In genomic region chr2:217510790-217511291, GRCh38 we compare ENCODE assay signal across 8 cellular contexts.
DNase-seq lines count a peak whose midpoint lies in the region; ATAC-seq and TF ChIP-seq lines count a peak whose summit lies in the region.

No MANE protein-coding gene starts in this region.

- WGBS in mesendoderm (ENCODE audit: extremely low coverage, insufficient coverage, low lambda C conversion rate): no CpG with 5 or more reads among the region's 9 CpGs

- H2AK5ac ChIP-seq in mesendoderm (ENCODE audit: low read length): no peak overlapping the region

- intact Hi-C loops in activated T-helper 1 cell treated with anti-CD3 and anti-CD28 coated beads, Interleukin-12 subunit alpha, Interleukin-12 subunit beta, Interleukin-2, Interleukin-4 antibody, amounts not matched to agents 30 ng/mL and 10 ng/mL and 1 ng/mL, durations not matched to agents 14 hours and 24 hours and 36 hours (cut with micrococcal nuclease): loop anchor here (1.0 kb wide), 5 partner anchors 202 to 992 kb away; no protein-coding TSS in a partner anchor

- DNase-seq in DMS53 treated with DMSO at 0.1 percent for 48 hours (lab: John Stamatoyannopoulos, UW; ENCODE audit: unreplicated experiment) (peak; percentile 53), NCI-H2196 treated with DMSO at 0.1 percent for 48 hours (lab: John Stamatoyannopoulos, UW; ENCODE audit: unreplicated experiment) (peak; percentile 79), WERI-Rb-1 (peak; percentile 71), endothelial cell (ENCODE audit: low spot score) (peak; percentile 70), mesendoderm (peak; percentile 91), superior temporal gyrus (ENCODE audit: extremely low spot score) (peak; percentile 91)
- DNase-seq in activated T-helper 1 cell treated with anti-CD3 and anti-CD28 coated beads, Interleukin-12 subunit alpha, Interleukin-12 subunit beta, Interleukin-2, Interleukin-4 antibody, amounts not matched to agents 30 ng/mL and 10 ng/mL and 1 ng/mL, durations not matched to agents 14 hours and 24 hours and 36 hours (ENCODE audit: low spot score): no peak

- H3K4me3 Mint-ChIP-seq in endothelial cell (ENCODE audit: unreplicated experiment): no peak overlapping the region
- H3K4me3 Mint-ChIP-seq in activated T-helper 1 cell treated with anti-CD3 and anti-CD28 coated beads, Interleukin-12 subunit alpha, Interleukin-12 subunit beta, Interleukin-2, Interleukin-4 antibody, amounts not matched to agents 30 ng/mL and 10 ng/mL and 1 ng/mL, durations not matched to agents 14 hours and 24 hours and 36 hours: no peak overlapping the region

- H4K8ac ChIP-seq in mesendoderm (ENCODE audit: low read depth, low read length): no peak overlapping the region

- H3K4me3 ChIP-seq in WERI-Rb-1 (ENCODE audit: low read depth, low read length): no peak overlapping the region
- no peak overlapping the region for H3K4me3 ChIP-seq in mesendoderm (ENCODE audit: low read length)

- H3K4me2 ChIP-seq in mesendoderm (ENCODE audit: low read length): no peak overlapping the region

- H2BK120ac ChIP-seq in mesendoderm (ENCODE audit: low read depth, low read length): no peak overlapping the region

- H3K27ac Mint-ChIP-seq in endothelial cell (ENCODE audit: unreplicated experiment): no peak overlapping the region
- H3K27ac Mint-ChIP-seq in activated T-helper 1 cell treated with anti-CD3 and anti-CD28 coated beads, Interleukin-12 subunit alpha, Interleukin-12 subunit beta, Interleukin-2, Interleukin-4 antibody, amounts not matched to agents 30 ng/mL and 10 ng/mL and 1 ng/mL, durations not matched to agents 14 hours and 24 hours and 36 hours: no peak overlapping the region

- H3K23ac ChIP-seq in mesendoderm (ENCODE audit: low read length): no peak overlapping the region

- no peaks in the 10 kb centered on the region for H3K36me3 ChIP-seq in WERI-Rb-1
- H3K36me3 ChIP-seq in mesendoderm (ENCODE audit: control insufficient read depth, insufficient read depth, low read length): no peaks in the 10 kb centered on the region

- TF ChIP-seq CTCF in WERI-Rb-1 (IDR thresholded peaks at IDR 0.05; ENCODE audit: low read depth, low read length): peak; percentile 74
- TF ChIP-seq CTCF in endothelial cell (IDR thresholded peaks at IDR 0.05; ENCODE audit: unreplicated experiment): peak; percentile 51

- H2BK5ac ChIP-seq in mesendoderm (ENCODE audit: low read length): peak overlapping the region; percentile 67

- H3K36me3 Mint-ChIP-seq in endothelial cell (ENCODE audit: low read depth, unreplicated experiment): no peaks in the 10 kb centered on the region
- H3K36me3 Mint-ChIP-seq in activated T-helper 1 cell treated with anti-CD3 and anti-CD28 coated beads, Interleukin-12 subunit alpha, Interleukin-12 subunit beta, Interleukin-2, Interleukin-4 antibody, amounts not matched to agents 30 ng/mL and 10 ng/mL and 1 ng/mL, durations not matched to agents 14 hours and 24 hours and 36 hours (ENCODE audit: low read depth): no peaks in the 10 kb centered on the region

- peak overlapping the region; percentile 85 for H3K56ac ChIP-seq in mesendoderm (ENCODE audit: low read length)

- peak; percentile 51 for ATAC-seq in HG02885 (IDR thresholded peaks at IDR 0.05; ENCODE audit: poor library complexity, unreplicated experiment)

- H3K79me1 ChIP-seq in mesendoderm (ENCODE audit: low read length): no peaks in the 10 kb centered on the region

- no peaks in the 10 kb centered on the region for H3K27me3 Mint-ChIP-seq in endothelial cell (ENCODE audit: unreplicated experiment)
- H3K27me3 Mint-ChIP-seq in activated T-helper 1 cell treated with anti-CD3 and anti-CD28 coated beads, Interleukin-12 subunit alpha, Interleukin-12 subunit beta, Interleukin-2, Interleukin-4 antibody, amounts not matched to agents 30 ng/mL and 10 ng/mL and 1 ng/mL, durations not matched to agents 14 hours and 24 hours and 36 hours (ENCODE audit: insufficient read depth): peaks cover 6% of the 10 kb centered on the region

- H3K9me3 ChIP-seq in WERI-Rb-1 (ENCODE audit: severe bottlenecking): no peaks in the 10 kb centered on the region

- no peaks in the 10 kb centered on the region for H3K9me3 Mint-ChIP-seq in endothelial cell (ENCODE audit: unreplicated experiment)
- no peaks in the 10 kb centered on the region for H3K9me3 Mint-ChIP-seq in activated T-helper 1 cell treated with anti-CD3 and anti-CD28 coated beads, Interleukin-12 subunit alpha, Interleukin-12 subunit beta, Interleukin-2, Interleukin-4 antibody, amounts not matched to agents 30 ng/mL and 10 ng/mL and 1 ng/mL, durations not matched to agents 14 hours and 24 hours and 36 hours

- H3K4me1 ChIP-seq in mesendoderm (ENCODE audit: control insufficient read depth, low read depth, low read length): no peaks in the 10 kb centered on the region

- H3K4ac ChIP-seq in mesendoderm (ENCODE audit: low read depth, low read length): no peak overlapping the region

- no peak overlapping the region for H3K18ac ChIP-seq in mesendoderm (ENCODE audit: low read length)

- H3K27me3 ChIP-seq in WERI-Rb-1 (ENCODE audit: insufficient read depth, low read depth, severe bottlenecking) (no peaks in the 10 kb centered on the region), mesendoderm (ENCODE audit: insufficient read depth, low read length, poor library complexity) (no peaks in the 10 kb centered on the region)

- no peak overlapping the region for H4K5ac ChIP-seq in mesendoderm (ENCODE audit: low read length)

- no peaks in the 10 kb centered on the region for H3K79me2 ChIP-seq in mesendoderm (ENCODE audit: control insufficient read depth, insufficient read depth, low read length)

- H2BK15ac ChIP-seq in mesendoderm (replicated peaks; ENCODE audit: low read depth): no peak overlapping the region

- H3K27ac ChIP-seq in WERI-Rb-1: peak overlapping the region; percentile 41
- H3K27ac ChIP-seq in mesendoderm (ENCODE audit: low read depth, low read length): no peak overlapping the region

- H3K4me1 Mint-ChIP-seq in endothelial cell (ENCODE audit: unreplicated experiment): peaks cover 25% of the 10 kb centered on the region
- peaks cover 7% of the 10 kb centered on the region for H3K4me1 Mint-ChIP-seq in activated T-helper 1 cell treated with anti-CD3 and anti-CD28 coated beads, Interleukin-12 subunit alpha, Interleukin-12 subunit beta, Interleukin-2, Interleukin-4 antibody, amounts not matched to agents 30 ng/mL and 10 ng/mL and 1 ng/mL, durations not matched to agents 14 hours and 24 hours and 36 hours (ENCODE audit: low read depth)

- peak overlapping the region; percentile 25 for H3K9ac ChIP-seq in mesendoderm (ENCODE audit: low read length)
